ENCODE assay signal across 11 cellular contexts in genomic region chr5:76602094-76602726, GRCh38. TPM values are rescaled to one million over a fixed set of nuclear protein-coding genes. Genes with fewer than 3 reads are reported as not detected.
A peak's percentile ranks its signal among the peaks of the same experiment; 100 is the strongest.
DNase-seq lines count a peak whose midpoint lies in the region; ATAC-seq and TF ChIP-seq lines count a peak whose summit lies in the region.
"Had no signal": no experiment of that assay in that cellular context is flagged by ENCODE, and none has a peak within 500 bp of the region (broad histone marks: within the 10 kb centered on the region; RNA-seq: fewer than 3 reads in every experiment).

No MANE protein-coding gene starts in this region.

- H3K9me3 Mint-ChIP-seq in natural killer cell = no peaks in the 10 kb centered on the region
- H3K9me3 Mint-ChIP-seq in natural killer cell treated with Interleukin-12 subunit alpha and Interleukin-12 subunit beta and Interleukin-15 and Interleukin-18, amount 100 ng/mL, for 72 hours = no peaks in the 10 kb centered on the region

- no peaks in the 10 kb centered on the region for H3K27me3 Mint-ChIP-seq in natural killer cell (ENCODE audit: low read depth in 2 of 2)
- H3K27me3 Mint-ChIP-seq in natural killer cell treated with Interleukin-12 subunit alpha and Interleukin-12 subunit beta and Interleukin-15 and Interleukin-18, amount 100 ng/mL, for 72 hours = no peaks in the 10 kb centered on the region

- H3K36me3 Mint-ChIP-seq in natural killer cell = peaks cover 20% of the 10 kb centered on the region
- peaks cover 9% of the 10 kb centered on the region for H3K36me3 Mint-ChIP-seq in natural killer cell treated with Interleukin-12 subunit alpha and Interleukin-12 subunit beta and Interleukin-15 and Interleukin-18, amount 100 ng/mL, for 72 hours

- no peak for TF ChIP-seq CTCF in natural killer cell (IDR thresholded peaks at IDR 0.05)
- TF ChIP-seq CTCF in RWPE2 (IDR thresholded peaks at IDR 0.05; ENCODE audit: poor library complexity, severe bottlenecking) = peak; percentile 27

- no peaks in the 10 kb centered on the region for H3K9me3 ChIP-seq in RWPE2 (ENCODE audit: severe bottlenecking)
- H3K9me3 ChIP-seq: psoas muscle had no signal

- H3K27ac ChIP-seq in RWPE2 (ENCODE audit: poor library complexity, severe bottlenecking) = no peak overlapping the region
- H3K27ac ChIP-seq: psoas muscle had no signal

- H3K27me3 ChIP-seq in RWPE2 (ENCODE audit: insufficient read depth, poor library complexity, severe bottlenecking) = no peaks in the 10 kb centered on the region

- peaks cover 3% of the 10 kb centered on the region for H3K4me1 ChIP-seq in RWPE2 (ENCODE audit: insufficient read depth, poor library complexity, severe bottlenecking)
- H3K4me1 ChIP-seq: psoas muscle had no signal

- no peak for DNase-seq in natural killer cell
- DNase-seq in natural killer cell treated with Interleukin-12 subunit alpha and Interleukin-12 subunit beta and Interleukin-15 and Interleukin-18, amount 100 ng/mL, for 72 hours (ENCODE audit: low spot score) = no peak
- no peak for DNase-seq in RWPE2 (ENCODE audit: low spot score)
- peak; percentile 24 for DNase-seq in fibroblast of gingiva (ENCODE audit: low read depth)
- no peak for DNase-seq in amygdala (lab: John Stamatoyannopoulos, UW)
- DNase-seq: DMS79; psoas muscle; stimulated activated CD4-positive, alpha-beta T cell treated with anti-CD3 and anti-CD28 coated beads, Interleukin-1b, Interleukin-23, amount 100 ng/mL, for 48 hours had no signal

- no peak overlapping the region for H3K4me3 ChIP-seq in RWPE2 (ENCODE audit: severe bottlenecking)
- H3K4me3 ChIP-seq: psoas muscle had no signal

- intact Hi-C loops in natural killer cell (cut with micrococcal nuclease) = loop anchor here (10.0 kb wide), 1 partner anchor 113 kb away; the partner anchor contains the start of gene F2R

- H3K27ac Mint-ChIP-seq in natural killer cell = peak overlapping the region; percentile 42 to 67
- H3K27ac Mint-ChIP-seq in natural killer cell treated with Interleukin-12 subunit alpha and Interleukin-12 subunit beta and Interleukin-15 and Interleukin-18, amount 100 ng/mL, for 72 hours = peak overlapping the region in 1 of 2 donors; percentile 18

- H3K4me3 Mint-ChIP-seq in natural killer cell = peak overlapping the region; percentile 10
- no peak overlapping the region for H3K4me3 Mint-ChIP-seq in natural killer cell treated with Interleukin-12 subunit alpha and Interleukin-12 subunit beta and Interleukin-15 and Interleukin-18, amount 100 ng/mL, for 72 hours

- no peaks in the 10 kb centered on the region for H3K36me3 ChIP-seq in RWPE2 (ENCODE audit: low read depth)

- ATAC-seq in natural killer cell (no peak), RWPE2 (ENCODE audit: low read depth) (peak; percentile 54; the same call in 1 of the 3 replicates), HG03045 (IDR thresholded peaks at IDR 0.05; ENCODE audit: unreplicated experiment) (no peak), GM18867 (IDR thresholded peaks at IDR 0.05; ENCODE audit: unreplicated experiment) (no peak), HG02759 (IDR thresholded peaks at IDR 0.05; ENCODE audit: unreplicated experiment) (no peak)
- no peak for ATAC-seq in natural killer cell treated with Interleukin-12 subunit alpha and Interleukin-12 subunit beta and Interleukin-15 and Interleukin-18, amount 100 ng/mL, for 72 hours
- ATAC-seq: psoas muscle had no signal

- H3K4me1 Mint-ChIP-seq in natural killer cell = peaks cover 34 to 49% of the 10 kb centered on the region in 2 donors
- H3K4me1 Mint-ChIP-seq in natural killer cell treated with Interleukin-12 subunit alpha and Interleukin-12 subunit beta and Interleukin-15 and Interleukin-18, amount 100 ng/mL, for 72 hours (ENCODE audit: low read depth in 2 of 2) = peaks cover 12 to 25% of the 10 kb centered on the region in 2 donors

RNA-seq across cellular contexts. Expression of gene F2RL2, which starts 21.0 kb away (rescaled TPM):
- total RNA-seq in natural killer cell = not detected
- not detected for total RNA-seq in natural killer cell treated with Interleukin-12 subunit alpha and Interleukin-12 subunit beta and Interleukin-15 and Interleukin-18, amount 100 ng/mL, for 72 hours
- total RNA-seq: psoas muscle had no signal
